Comparison of ENCODE assay signal across 2 cellular contexts in genomic region chr17:3875317-3875716, GRCh38.
TF ChIP-seq lines count a peak whose summit lies in the region.

No MANE protein-coding gene starts in this region.

TF ChIP-seq in HepG2, 621 proteins besides CTCF, POLR2A, EP300 and RAD21:
- no peak for TF ChIP-seq SNAPC4 (CRISPR knock-in tag; IDR thresholded peaks at IDR 0.05)
- peak; percentile 28; the same call in 1 of the 2 replicates for TF ChIP-seq ZNF121 (CRISPR knock-in tag; IDR thresholded peaks at IDR 0.05)
- no peak for TF ChIP-seq ZNF512 (CRISPR knock-in tag; IDR thresholded peaks at IDR 0.05)

TF ChIP-seq in WTC11, 78 proteins besides CTCF, POLR2A, EP300 and RAD21:
- no peak for TF ChIP-seq CBFB (CRISPR knock-in tag; IDR thresholded peaks at IDR 0.05; ENCODE audit: low read depth)
- 0 out of 2 replicates have a peak, but pooled peaks have one; percentile 41 for TF ChIP-seq ZNF121 (CRISPR knock-in tag; IDR thresholded peaks at IDR 0.05)
TF ChIP-seq in WTC11: peak in this region for 1.
